In genomic region chr12:48925218-48925871, GRCh38 we compare ENCODE assay signal across 8 cellular contexts. TPM values are rescaled to one million over a fixed set of nuclear protein-coding genes. Genes with fewer than 3 reads are reported as not detected.
DNase-seq lines count a peak whose midpoint lies in the region; ATAC-seq and TF ChIP-seq lines count a peak whose summit lies in the region.

Gene FKBP11 (minus strand): TSS chr12:48925492. CDS start chr12:48925428, 64 bp downstream.

- H3K27ac Mint-ChIP-seq in brain: no peak within 1 kb of the TSS

- no peak for TF ChIP-seq CTCF in brain (conservative IDR thresholded peaks at IDR 0.05)

- no peaks in the 10 kb centered on the region for H3K27me3 Mint-ChIP-seq in brain

- no peaks in the 10 kb centered on the region for H3K4me1 Mint-ChIP-seq in brain

- ATAC-seq in HG03159 (IDR thresholded peaks at IDR 0.05; ENCODE audit: unreplicated experiment): peak; percentile 72

- H3K4me3 Mint-ChIP-seq in brain: peak within 1 kb of the TSS; percentile 65 to 88 (median 83)

- H3K36me3 Mint-ChIP-seq in brain: peaks cover 45% of the 10 kb centered on the region

- DNase-seq in NCI-H146 (lab: John Stamatoyannopoulos, UW) (peak; percentile 18), NCI-H146 treated with DMSO at 0.1 percent for 48 hours (lab: John Stamatoyannopoulos, UW; ENCODE audit: unreplicated experiment) (no peak), T-helper 22 cell (ENCODE audit: low read depth) (peak; percentile 71), iris pigment epithelial cell (ENCODE audit: low read depth) (peak; percentile 49), globus pallidus (ENCODE audit: low spot score) (no peak)
- peak; percentile 34 to 50 for DNase-seq in stimulated activated CD4-positive, alpha-beta T cell treated with anti-CD3 and anti-CD28 coated beads, Interleukin-1b, Interleukin-23, amount 100 ng/mL, for 1 hour (ENCODE audit: low read depth in 2 of 2)

- no peaks in the 10 kb centered on the region for H3K9me3 Mint-ChIP-seq in brain

RNA-seq across cellular contexts. Expression of gene FKBP11, which starts in this region (rescaled TPM):
- 2.8 TPM for polyA plus RNA-seq in brain (ENCODE audit: insufficient read depth, low read depth, low replicate concordance)

Comparison
In these comparisons a context has a peak if more than half of its experiments do, and no peak if none do; other contexts are left out.
1. DNase-seq: peak in NCI-H146 (single experiment), T-helper 22 cell (single experiment), iris pigment epithelial cell (single experiment) and stimulated activated CD4-positive, alpha-beta T cell treated with anti-CD3 and anti-CD28 coated beads, Interleukin-1b, Interleukin-23, amount 100 ng/mL, for 1 hour (2 of 2); none in NCI-H146 treated with DMSO at 0.1 percent for 48 hours (single experiment) and globus pallidus (single experiment).